Comparison of ENCODE assay signal across 9 cellular contexts in the genomic region with DNA sequence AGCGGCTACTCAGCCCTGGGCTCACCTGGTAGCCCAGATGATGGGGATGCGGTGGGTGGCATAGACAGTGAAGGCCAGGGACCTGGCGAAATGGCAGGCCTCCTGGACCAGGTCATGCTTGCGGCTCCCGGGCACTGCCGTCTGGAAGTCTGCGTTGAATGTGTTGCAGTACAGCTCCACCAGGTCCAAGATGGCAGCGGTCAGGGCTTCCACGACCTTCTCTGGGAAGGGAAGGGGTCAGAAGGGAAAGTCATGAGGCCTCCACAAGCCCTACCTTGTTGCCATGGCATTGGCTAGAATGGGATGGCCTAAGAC.
"Had no signal": no experiment of that assay in that cellular context is flagged by ENCODE, and none has a peak within 500 bp of the region (broad histone marks: within the 10 kb centered on the region; RNA-seq: fewer than 3 reads in every experiment).

No MANE protein-coding gene starts in this region.

- H3K4me3 Mint-ChIP-seq: activated naive CD4-positive, alpha-beta T cell treated with anti-CD3 and anti-CD28 coated beads for 36 hours; natural killer cell treated with Interleukin-12 subunit alpha and Interleukin-12 subunit beta and Interleukin-15 and Interleukin-18, amount 100 ng/mL, for 72 hours had no signal

- H3K9me3 ChIP-seq: stomach, tibial artery, vagina had no signal

- DNase-seq: activated CD4-positive, alpha-beta T cell treated with anti-CD3 and anti-CD28 coated beads, Interleukin-2, amount 50 U/mL, for 48 hours; activated CD4-positive, CD25-positive, alpha-beta regulatory T cell treated with anti-CD3 and anti-CD28 coated beads, Interleukin-2, amount 50 U/mL, for 72 hours; activated naive CD4-positive, alpha-beta T cell treated with anti-CD3 and anti-CD28 coated beads for 36 hours; mammary epithelial cell; stimulated activated CD4-positive, alpha-beta T cell treated with anti-CD3 and anti-CD28 coated beads, Interleukin-4, amount 100 ng/mL, for 1 hour; stomach; tibial artery had no signal

- H3K27me3 ChIP-seq: stomach, tibial artery, vagina had no signal

- H3K27ac ChIP-seq: tibial artery, vagina had no signal

- H3K4me3 ChIP-seq: stomach, tibial artery, vagina had no signal

- H3K9me3 Mint-ChIP-seq: activated naive CD4-positive, alpha-beta T cell treated with anti-CD3 and anti-CD28 coated beads for 36 hours; natural killer cell treated with Interleukin-12 subunit alpha and Interleukin-12 subunit beta and Interleukin-15 and Interleukin-18, amount 100 ng/mL, for 72 hours had no signal

- ATAC-seq: natural killer cell treated with Interleukin-12 subunit alpha and Interleukin-12 subunit beta and Interleukin-15 and Interleukin-18, amount 100 ng/mL, for 72 hours had no signal

- H3K36me3 Mint-ChIP-seq: natural killer cell treated with Interleukin-12 subunit alpha and Interleukin-12 subunit beta and Interleukin-15 and Interleukin-18, amount 100 ng/mL, for 72 hours had no signal

- H3K27me3 Mint-ChIP-seq: natural killer cell treated with Interleukin-12 subunit alpha and Interleukin-12 subunit beta and Interleukin-15 and Interleukin-18, amount 100 ng/mL, for 72 hours had no signal

- H3K27ac Mint-ChIP-seq: activated naive CD4-positive, alpha-beta T cell treated with anti-CD3 and anti-CD28 coated beads for 36 hours; natural killer cell treated with Interleukin-12 subunit alpha and Interleukin-12 subunit beta and Interleukin-15 and Interleukin-18, amount 100 ng/mL, for 72 hours had no signal
